8 cellular contexts compared by ENCODE assay signal in the genomic region with DNA sequence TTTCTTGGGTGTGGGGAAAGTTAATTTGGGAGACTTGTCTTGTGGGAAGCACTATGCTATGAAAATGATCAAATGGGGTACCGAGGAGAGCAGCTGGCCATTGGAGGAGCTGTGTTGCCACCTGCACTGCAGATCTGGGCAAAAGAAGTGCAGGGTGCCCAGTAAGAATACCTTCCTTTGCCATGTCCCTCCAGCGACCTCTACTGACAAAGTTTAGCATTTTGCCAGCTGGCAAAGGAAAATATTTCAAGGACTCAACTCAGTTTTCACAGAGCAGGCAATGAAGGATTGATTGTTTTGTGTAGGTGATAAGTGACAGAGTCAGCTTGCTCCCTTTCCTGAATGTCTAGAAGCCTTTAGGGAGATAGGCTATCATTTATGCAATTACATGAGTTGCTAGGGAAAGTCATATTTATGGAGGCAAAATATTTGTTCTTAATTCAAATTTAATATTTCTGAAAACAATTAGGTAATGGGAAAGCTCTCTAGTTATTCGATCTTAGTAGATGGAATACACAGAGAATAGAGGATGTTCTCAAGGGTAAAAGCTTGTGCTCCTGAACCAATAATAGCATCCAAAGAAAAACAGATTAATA.
DNase-seq lines count a peak whose midpoint lies in the region; ATAC-seq and TF ChIP-seq lines count a peak whose summit lies in the region.

No MANE protein-coding gene starts in this region.

- peak; percentile 89 for TF ChIP-seq CTCF in GM12872 (IDR thresholded peaks at IDR 0.05; ENCODE audit: insufficient read depth, low read depth, low read length)
- peak; percentile 70 for TF ChIP-seq CTCF in choroid plexus epithelial cell (conservative IDR thresholded peaks at IDR 0.05; ENCODE audit: low read depth, low read length)

- no peak overlapping the region for H3K4me3 ChIP-seq in choroid plexus epithelial cell (ENCODE audit: low read depth, low read length)

- ATAC-seq in HG02981 (IDR thresholded peaks at IDR 0.05; ENCODE audit: unreplicated experiment) (no peak), Right ventricle myocardium inferior (no peak)

- intact Hi-C loops in Right ventricle myocardium inferior (cut with DNase I): no loop called here

- DNase-seq in AG08395 (ENCODE audit: low spot score) (peak; percentile 42), NCI-H82 (lab: John Stamatoyannopoulos, UW) (peak; percentile 72), choroid plexus epithelial cell (ENCODE audit: low read depth) (peak; percentile 56), pulmonary artery endothelial cell (ENCODE audit: low read depth, low spot score) (peak; percentile 15), OCI-M2 (lab: John Stamatoyannopoulos, UW; ENCODE audit: unreplicated experiment) (no peak), Right ventricle myocardium inferior (ENCODE audit: missing footprints) (no peak)

Comparison
In these comparisons a context has a peak if more than half of its experiments do, and no peak if none do; other contexts are left out.
1. DNase-seq: peak in AG08395 (single experiment), NCI-H82 (single experiment), choroid plexus epithelial cell (single experiment) and pulmonary artery endothelial cell (single experiment); none in OCI-M2 (single experiment) and Right ventricle myocardium inferior (single experiment).